Comparison of ENCODE assay signal across 8 cellular contexts in genomic region chr6:89829591-89830384, GRCh38. TPM values are rescaled to one million over a fixed set of nuclear protein-coding genes. Genes with fewer than 3 reads are reported as not detected.
DNase-seq lines count a peak whose midpoint lies in the region; ATAC-seq, FAIRE-seq and TF ChIP-seq lines count a peak whose summit lies in the region.

TSS of gene CASP8AP2 (plus strand) at chr6:89829880.

- H3K79me2 ChIP-seq in H1 (ENCODE audit: control insufficient read depth in 1 of 2, insufficient read depth in 2 of 2, low read length in 2 of 2) (peaks cover 0 to 35% of the 10 kb centered on the region in 2 experiments; a peak in 2 of 4 replicates), mesendoderm (ENCODE audit: control insufficient read depth, insufficient read depth, low read length) (peaks cover 15% of the 10 kb centered on the region)

- peak within 1 kb of the TSS; percentile 86 for H4K91ac ChIP-seq in H1 (replicated peaks; ENCODE audit: insufficient read length, low read length)

- H3K14ac ChIP-seq in H1 (ENCODE audit: insufficient read length): no peak within 1 kb of the TSS

- H3K4me2 ChIP-seq in H1 (ENCODE audit: insufficient read depth in 1 of 2, low read depth in 2 of 2, low read length in 2 of 2) (peak within 1 kb of the TSS; percentile 92 to 96), mesendoderm (ENCODE audit: low read length) (peak within 1 kb of the TSS; percentile 79)

- H3K27ac ChIP-seq in H1 (ENCODE audit: low read depth, low read length) (peak within 1 kb of the TSS; percentile 96), mesendoderm (ENCODE audit: low read depth, low read length) (peak within 1 kb of the TSS; percentile 83)

- H2BK12ac ChIP-seq in H1 (ENCODE audit: low read depth, low read length): 0 out of 2 replicates have a peak within 1 kb of the TSS, but pooled peaks have one; percentile 80

- no peaks in the 10 kb centered on the region for H3K9me3 ChIP-seq in H1 (ENCODE audit: insufficient read depth in 2 of 2, low read depth in 1 of 2, low read length in 1 of 2)

- CTCF ChIA-PET in H1 (lab: Charles Lee; ENCODE audit: partially characterized antibody): interaction anchor here (0.6 to 1.4 kb wide), 5 partner anchors 9 to 458 kb away, joined by 3 to 14 read pairs (median 3); partner anchors contain the start of gene MDN1

- peak; percentile 96 for ATAC-seq in GM21360 (IDR thresholded peaks at IDR 0.05; ENCODE audit: unreplicated experiment)

- H3K27me3 ChIP-seq in H1 (replicated peaks in 1 of 4; ENCODE audit: control insufficient read depth in 3 of 4, extremely low read depth in 1 of 4, insufficient read depth in 3 of 4, low read length in 3 of 4) (no peaks in the 10 kb centered on the region), mesendoderm (ENCODE audit: insufficient read depth, low read length, poor library complexity) (no peaks in the 10 kb centered on the region)

- H2BK5ac ChIP-seq in H1 (ENCODE audit: low read depth, low read length) (peak within 1 kb of the TSS; percentile 97), mesendoderm (ENCODE audit: low read length) (peak within 1 kb of the TSS; percentile 95)

- TF ChIP-seq RAD21 in H1 (IDR thresholded peaks at IDR 0.05 in 1 of 2, conservative IDR thresholded peaks at IDR 0.05 in 1 of 2; ENCODE audit: low read depth in 2 of 2, low read length in 2 of 2): no peak

- peak; percentile 91 for DNase-seq in COLO668 (lab: John Stamatoyannopoulos, UW; ENCODE audit: unreplicated experiment)
- peak; percentile 99 for DNase-seq in HT1080 (ENCODE audit: low read depth)
- DNase-seq in NOMO-1 treated with DMSO at 0.1 percent for 48 hours (lab: John Stamatoyannopoulos, UW; ENCODE audit: unreplicated experiment): peak; percentile 100
- peak; percentile 90 to 91 for DNase-seq in activated CD8-positive, alpha-beta memory T cell treated with anti-CD3 and anti-CD28 coated beads for 4 hours (ENCODE audit: low read depth in 2 of 2)
- DNase-seq in H1 (ENCODE audit: low read depth in 1 of 2, low spot score in 2 of 2): peak; percentile 92 to 98
- peak; percentile 100 for DNase-seq in mesendoderm
- peak; percentile 92 for DNase-seq in stimulated activated CD8-positive, alpha-beta memory T cell treated with anti-CD3 and anti-CD28 coated beads, Interleukin-15, amount 100 ng/mL, for 1 hour (ENCODE audit: low read depth)

- H4K5ac ChIP-seq in H1 (ENCODE audit: insufficient read length, low read depth, low read length): peak within 1 kb of the TSS; percentile 79
- H4K5ac ChIP-seq in mesendoderm (ENCODE audit: low read length): no peak within 1 kb of the TSS

- TF ChIP-seq EP300 in H1 (IDR thresholded peaks at IDR 0.05; ENCODE audit: borderline replicate concordance in 1 of 2, low read depth in 2 of 2, low read length in 2 of 2): no peak

- TF ChIP-seq POLR2A in H1 (IDR thresholded peaks at IDR 0.05; ENCODE audit: control extremely low read depth in 1 of 2, low read depth in 2 of 2, low read length in 2 of 2): peak; percentile 92 to 99

- no peak for TF ChIP-seq CTCF in H1 (IDR thresholded peaks at IDR 0.05; ENCODE audit: control extremely low read depth in 1 of 3, insufficient read depth in 1 of 3, low read depth in 1 of 3, low read length in 3 of 3)

- peak within 1 kb of the TSS; percentile 32 for H3K56ac ChIP-seq in H1 (replicated peaks; ENCODE audit: insufficient read length, low read depth, low read length)
- peak within 1 kb of the TSS; percentile 100 for H3K56ac ChIP-seq in mesendoderm (ENCODE audit: low read length)

- peak within 1 kb of the TSS; percentile 85 to 90 (median 88) for H3K4me3 ChIP-seq in H1 (ENCODE audit: extremely low read depth in 1 of 4, insufficient read depth in 2 of 4, low read depth in 3 of 4, low read length in 4 of 4)
- peak within 1 kb of the TSS; percentile 96 for H3K4me3 ChIP-seq in mesendoderm (ENCODE audit: low read length)

- peak; percentile 98 for FAIRE-seq in H1 (lab: Jason Lieb, UNC)

- POLR2A ChIA-PET in H1 (lab: Charles Lee; ENCODE audit: partially characterized antibody): interaction anchor here (0.6 to 7.8 kb wide), 18 partner anchors 9 to 295 kb away, joined by 3 to 107 read pairs (median 6); partner anchors contain the start of gene MDN1

- H3K36me3 ChIP-seq in H1 (ENCODE audit: control insufficient read depth in 2 of 4, insufficient read depth in 4 of 4, low read length in 3 of 4) (peaks cover 4 to 23% (median 9%) of the 10 kb centered on the region in 4 experiments; a peak in 6 of 8 replicates), mesendoderm (ENCODE audit: control insufficient read depth, insufficient read depth, low read length) (no peaks in the 10 kb centered on the region)

- no peaks in the 10 kb centered on the region for H4K20me1 ChIP-seq in H1 (replicated peaks in 1 of 2; ENCODE audit: control insufficient read depth in 1 of 2, insufficient read depth in 2 of 2, low read length in 2 of 2)

- WGBS in H1 (ENCODE audit: extremely low coverage in 1 of 2, insufficient coverage in 1 of 2, insufficient read length in 1 of 2, insufficient replicate concordance in 2 of 2, low coverage in 1 of 2, low lambda C conversion rate in 2 of 2, missing lambda C conversion rate in 1 of 2), 2 experiments: 1% methylated on average over 44 of the region's 44 CpGs; no CpG with 5 or more reads in 1 of the 2 experiments
- WGBS in mesendoderm (ENCODE audit: extremely low coverage, insufficient coverage, low lambda C conversion rate): no CpG with 5 or more reads among the region's 44 CpGs

- peak within 1 kb of the TSS; percentile 98 to 99 (median 99) for H3K9ac ChIP-seq in H1 (replicated peaks in 1 of 4; ENCODE audit: extremely low read depth in 1 of 4, low read depth in 3 of 4, low read length in 3 of 4)
- H3K9ac ChIP-seq in mesendoderm (ENCODE audit: low read length): peak within 1 kb of the TSS; percentile 99

- H2BK120ac ChIP-seq in H1 (replicated peaks; ENCODE audit: low read depth, low read length) (no peak within 1 kb of the TSS), mesendoderm (ENCODE audit: low read depth, low read length) (no peak within 1 kb of the TSS)

- H2BK15ac ChIP-seq in H1 (ENCODE audit: low read length) (no peak within 1 kb of the TSS), mesendoderm (replicated peaks; ENCODE audit: low read depth) (no peak within 1 kb of the TSS)

- H3K23me2 ChIP-seq in H1 (ENCODE audit: low read depth, low read length): peaks cover 9% of the 10 kb centered on the region

- no peak within 1 kb of the TSS for H2AK5ac ChIP-seq in H1 (ENCODE audit: low read depth, low read length)
- peak within 1 kb of the TSS; percentile 59 for H2AK5ac ChIP-seq in mesendoderm (ENCODE audit: low read length)

- peak within 1 kb of the TSS; percentile 81 for H2AFZ ChIP-seq in H1 (ENCODE audit: low read length)

- no peak within 1 kb of the TSS for H3K4ac ChIP-seq in H1 (replicated peaks; ENCODE audit: insufficient read length, low read depth, low read length)
- peak within 1 kb of the TSS; percentile 26 for H3K4ac ChIP-seq in mesendoderm (ENCODE audit: low read depth, low read length)

- H3K18ac ChIP-seq in H1 (ENCODE audit: extremely low read depth, low read length) (peak within 1 kb of the TSS; percentile 97; the same call in 1 of the 2 replicates), mesendoderm (ENCODE audit: low read length) (peak within 1 kb of the TSS; percentile 85)

- no peaks in the 10 kb centered on the region; the same call in 1 of the 2 replicates for H3K79me1 ChIP-seq in H1 (ENCODE audit: low read depth, low read length)
- peaks cover 2% of the 10 kb centered on the region for H3K79me1 ChIP-seq in mesendoderm (ENCODE audit: low read length)

- no peak within 1 kb of the TSS for H3K23ac ChIP-seq in H1 (ENCODE audit: insufficient read length)
- H3K23ac ChIP-seq in mesendoderm (ENCODE audit: low read length): no peak within 1 kb of the TSS

- no peak within 1 kb of the TSS for H2BK20ac ChIP-seq in H1 (ENCODE audit: low read length)

- H4K8ac ChIP-seq in H1 (ENCODE audit: extremely low read depth, insufficient read depth, low read length) (peak within 1 kb of the TSS; percentile 98; the same call in 1 of the 2 replicates), mesendoderm (ENCODE audit: low read depth, low read length) (no peak within 1 kb of the TSS)

- H3K4me1 ChIP-seq in H1 (replicated peaks in 1 of 4; ENCODE audit: control insufficient read depth in 3 of 4, insufficient read depth in 4 of 4, low read length in 3 of 4) (peaks cover 0 to 7% (median 3%) of the 10 kb centered on the region in 4 experiments; a peak in 5 of 7 replicates), mesendoderm (ENCODE audit: control insufficient read depth, low read depth, low read length) (no peaks in the 10 kb centered on the region)

TF ChIP-seq in H1, 55 proteins besides CTCF, POLR2A, EP300 and RAD21 (continues in another document):
- TF ChIP-seq SIN3A (conservative IDR thresholded peaks at IDR 0.05 in 1 of 2, IDR thresholded peaks at IDR 0.05 in 1 of 2; ENCODE audit: low read depth in 1 of 2, low read length in 2 of 2) (no peak; a peak in 1 of 4 replicates), USF2 (IDR thresholded peaks at IDR 0.05; ENCODE audit: low read length) (no peak), TEAD4 (IDR thresholded peaks at IDR 0.05; ENCODE audit: low read depth, low read length) (no peak), RFX5 (IDR thresholded peaks at IDR 0.05; ENCODE audit: borderline replicate concordance, low read depth, low read length) (no peak), GTF2F1 (IDR thresholded peaks at IDR 0.05; ENCODE audit: borderline replicate concordance, low read depth, low read length) (peak; percentile 64; the same call in 1 of the 2 replicates), HDAC2 (IDR thresholded peaks at IDR 0.05; ENCODE audit: borderline replicate concordance in 1 of 2, low read depth in 2 of 2, low read length in 2 of 2) (no peak)

RNA-seq across cellular contexts. Expression of gene CASP8AP2, which starts in this region (rescaled TPM):
- total RNA-seq in HT1080 (2014; rRNA removed; shearing (Covaris generic)): 5.9 and 6.2 TPM in 2 replicates
- polyA plus RNA-seq in HT1080 (2015; cell fraction: cytosol; rRNA removed): 5.8 and 7.2 TPM in 2 replicates
- polyA plus RNA-seq in HT1080 (2015; cell fraction: nucleus; rRNA removed): 19.5 and 20.3 TPM in 2 replicates
- 31.5 and 32.1 TPM in 2 replicates for total RNA-seq in H1 (2021; fragmentation: NEBNext Ultra II Directional; extraction: Animal tissue kit (Norgen Biotek cat#: 25700))
- 4.4 and 6.9 TPM in 2 replicates for polyA plus RNA-seq in H1 (2011; rRNA removed)
- polyA plus RNA-seq in H1 (2011; cell fraction: cytosol; rRNA removed): 8.8 TPM
- polyA plus RNA-seq in H1 (2011; cell fraction: nucleus; rRNA removed): 8.8 TPM
- 10.7 to 20.9 TPM (median 14.5 TPM) in 4 replicates for polyA plus RNA-seq in H1 (2012, experiment 1 of 2)
- 1.0 TPM for polyA plus RNA-seq in H1 (2012, experiment 2 of 2)
- polyA plus RNA-seq in H1 (2013, experiment 1 of 2): 20.2 TPM
- polyA plus RNA-seq in H1 (2013, experiment 2 of 2): 18.4 TPM
- polyA minus RNA-seq in H1 (2011; rRNA and poly(A)+ RNA removed): 36.1 and 39.4 TPM in 2 replicates
- 16.6 TPM for polyA minus RNA-seq in H1 (2011; cell fraction: cytosol; rRNA and poly(A)+ RNA removed)
- polyA minus RNA-seq in H1 (2011; cell fraction: nucleus; rRNA and poly(A)+ RNA removed): 75.3 TPM
- 13.3 TPM for polyA plus RNA-seq in mesendoderm (2013, experiment 1 of 2)
- 12.9 TPM for polyA plus RNA-seq in mesendoderm (2013, experiment 2 of 2)

Comparison
In these comparisons a context has a peak if more than half of its experiments do, and no peak if none do; other contexts are left out.
1. Peak in every context shown above with its lines: DNase-seq, ATAC-seq, H3K4me3 ChIP-seq and H3K27ac ChIP-seq.